In genomic region chr1:95002657-95003432, GRCh38 we compare ENCODE assay signal across 2 cellular contexts.
TF ChIP-seq lines count a peak whose summit lies in the region.

No MANE protein-coding gene starts in this region.

TF ChIP-seq in GM23338, 12 proteins besides CTCF, POLR2A, EP300 and RAD21 (continued from another document):
- TF ChIP-seq, protein P1, sequence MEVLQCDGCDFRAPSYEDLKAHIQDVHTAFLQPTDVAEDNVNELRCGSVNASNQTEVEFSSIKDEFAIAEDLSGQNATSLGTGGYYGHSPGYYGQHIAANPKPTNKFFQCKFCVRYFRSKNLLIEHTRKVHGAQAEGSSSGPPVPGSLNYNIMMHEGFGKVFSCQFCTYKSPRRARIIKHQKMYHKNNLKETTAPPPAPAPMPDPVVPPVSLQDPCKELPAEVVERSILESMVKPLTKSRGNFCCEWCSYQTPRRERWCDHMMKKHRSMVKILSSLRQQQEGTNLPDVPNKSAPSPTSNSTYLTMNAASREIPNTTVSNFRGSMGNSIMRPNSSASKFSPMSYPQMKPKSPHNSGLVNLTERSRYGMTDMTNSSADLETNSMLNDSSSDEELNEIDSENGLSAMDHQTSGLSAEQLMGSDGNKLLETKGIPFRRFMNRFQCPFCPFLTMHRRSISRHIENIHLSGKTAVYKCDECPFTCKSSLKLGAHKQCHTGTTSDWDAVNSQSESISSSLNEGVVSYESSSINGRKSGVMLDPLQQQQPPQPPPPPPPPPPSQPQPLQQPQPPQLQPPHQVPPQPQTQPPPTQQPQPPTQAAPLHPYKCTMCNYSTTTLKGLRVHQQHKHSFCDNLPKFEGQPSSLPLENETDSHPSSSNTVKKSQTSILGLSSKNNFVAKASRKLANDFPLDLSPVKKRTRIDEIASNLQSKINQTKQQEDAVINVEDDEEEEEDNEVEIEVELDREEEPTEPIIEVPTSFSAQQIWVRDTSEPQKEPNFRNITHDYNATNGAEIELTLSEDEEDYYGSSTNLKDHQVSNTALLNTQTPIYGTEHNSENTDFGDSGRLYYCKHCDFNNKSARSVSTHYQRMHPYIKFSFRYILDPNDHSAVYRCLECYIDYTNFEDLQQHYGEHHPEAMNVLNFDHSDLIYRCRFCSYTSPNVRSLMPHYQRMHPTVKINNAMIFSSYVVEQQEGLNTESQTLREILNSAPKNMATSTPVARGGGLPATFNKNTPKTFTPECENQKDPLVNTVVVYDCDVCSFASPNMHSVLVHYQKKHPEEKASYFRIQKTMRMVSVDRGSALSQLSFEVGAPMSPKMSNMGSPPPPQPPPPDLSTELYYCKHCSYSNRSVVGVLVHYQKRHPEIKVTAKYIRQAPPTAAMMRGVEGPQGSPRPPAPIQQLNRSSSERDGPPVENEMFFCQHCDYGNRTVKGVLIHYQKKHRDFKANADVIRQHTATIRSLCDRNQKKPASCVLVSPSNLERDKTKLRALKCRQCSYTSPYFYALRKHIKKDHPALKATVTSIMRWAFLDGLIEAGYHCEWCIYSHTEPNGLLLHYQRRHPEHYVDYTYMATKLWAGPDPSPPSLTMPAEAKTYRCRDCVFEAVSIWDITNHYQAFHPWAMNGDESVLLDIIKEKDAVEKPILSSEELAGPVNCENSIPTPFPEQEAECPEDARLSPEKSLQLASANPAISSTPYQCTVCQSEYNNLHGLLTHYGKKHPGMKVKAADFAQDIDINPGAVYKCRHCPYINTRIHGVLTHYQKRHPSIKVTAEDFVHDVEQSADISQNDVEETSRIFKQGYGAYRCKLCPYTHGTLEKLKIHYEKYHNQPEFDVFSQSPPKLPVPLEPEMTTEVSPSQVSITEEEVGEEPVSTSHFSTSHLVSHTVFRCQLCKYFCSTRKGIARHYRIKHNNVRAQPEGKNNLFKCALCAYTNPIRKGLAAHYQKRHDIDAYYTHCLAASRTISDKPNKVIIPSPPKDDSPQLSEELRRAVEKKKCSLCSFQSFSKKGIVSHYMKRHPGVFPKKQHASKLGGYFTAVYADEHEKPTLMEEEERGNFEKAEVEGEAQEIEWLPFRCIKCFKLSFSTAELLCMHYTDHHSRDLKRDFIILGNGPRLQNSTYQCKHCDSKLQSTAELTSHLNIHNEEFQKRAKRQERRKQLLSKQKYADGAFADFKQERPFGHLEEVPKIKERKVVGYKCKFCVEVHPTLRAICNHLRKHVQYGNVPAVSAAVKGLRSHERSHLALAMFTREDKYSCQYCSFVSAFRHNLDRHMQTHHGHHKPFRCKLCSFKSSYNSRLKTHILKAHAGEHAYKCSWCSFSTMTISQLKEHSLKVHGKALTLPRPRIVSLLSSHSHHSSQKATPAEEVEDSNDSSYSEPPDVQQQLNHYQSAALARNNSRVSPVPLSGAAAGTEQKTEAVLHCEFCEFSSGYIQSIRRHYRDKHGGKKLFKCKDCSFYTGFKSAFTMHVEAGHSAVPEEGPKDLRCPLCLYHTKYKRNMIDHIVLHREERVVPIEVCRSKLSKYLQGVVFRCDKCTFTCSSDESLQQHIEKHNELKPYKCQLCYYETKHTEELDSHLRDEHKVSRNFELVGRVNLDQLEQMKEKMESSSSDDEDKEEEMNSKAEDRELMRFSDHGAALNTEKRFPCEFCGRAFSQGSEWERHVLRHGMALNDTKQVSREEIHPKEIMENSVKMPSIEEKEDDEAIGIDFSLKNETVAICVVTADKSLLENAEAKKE (CRISPR knock-in tag; IDR thresholded peaks at IDR 0.05): no peak
- no peak for TF ChIP-seq NANOG (IDR thresholded peaks at IDR 0.05; ENCODE audit: borderline replicate concordance)
- TF ChIP-seq ETS1 (IDR thresholded peaks at IDR 0.05): no peak
- TF ChIP-seq, protein P2, sequence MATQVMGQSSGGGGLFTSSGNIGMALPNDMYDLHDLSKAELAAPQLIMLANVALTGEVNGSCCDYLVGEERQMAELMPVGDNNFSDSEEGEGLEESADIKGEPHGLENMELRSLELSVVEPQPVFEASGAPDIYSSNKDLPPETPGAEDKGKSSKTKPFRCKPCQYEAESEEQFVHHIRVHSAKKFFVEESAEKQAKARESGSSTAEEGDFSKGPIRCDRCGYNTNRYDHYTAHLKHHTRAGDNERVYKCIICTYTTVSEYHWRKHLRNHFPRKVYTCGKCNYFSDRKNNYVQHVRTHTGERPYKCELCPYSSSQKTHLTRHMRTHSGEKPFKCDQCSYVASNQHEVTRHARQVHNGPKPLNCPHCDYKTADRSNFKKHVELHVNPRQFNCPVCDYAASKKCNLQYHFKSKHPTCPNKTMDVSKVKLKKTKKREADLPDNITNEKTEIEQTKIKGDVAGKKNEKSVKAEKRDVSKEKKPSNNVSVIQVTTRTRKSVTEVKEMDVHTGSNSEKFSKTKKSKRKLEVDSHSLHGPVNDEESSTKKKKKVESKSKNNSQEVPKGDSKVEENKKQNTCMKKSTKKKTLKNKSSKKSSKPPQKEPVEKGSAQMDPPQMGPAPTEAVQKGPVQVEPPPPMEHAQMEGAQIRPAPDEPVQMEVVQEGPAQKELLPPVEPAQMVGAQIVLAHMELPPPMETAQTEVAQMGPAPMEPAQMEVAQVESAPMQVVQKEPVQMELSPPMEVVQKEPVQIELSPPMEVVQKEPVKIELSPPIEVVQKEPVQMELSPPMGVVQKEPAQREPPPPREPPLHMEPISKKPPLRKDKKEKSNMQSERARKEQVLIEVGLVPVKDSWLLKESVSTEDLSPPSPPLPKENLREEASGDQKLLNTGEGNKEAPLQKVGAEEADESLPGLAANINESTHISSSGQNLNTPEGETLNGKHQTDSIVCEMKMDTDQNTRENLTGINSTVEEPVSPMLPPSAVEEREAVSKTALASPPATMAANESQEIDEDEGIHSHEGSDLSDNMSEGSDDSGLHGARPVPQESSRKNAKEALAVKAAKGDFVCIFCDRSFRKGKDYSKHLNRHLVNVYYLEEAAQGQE (IDR thresholded peaks at IDR 0.05; ENCODE audit: unreplicated experiment): no peak
- TF ChIP-seq ZNF331 (CRISPR knock-in tag; IDR thresholded peaks at IDR 0.05; ENCODE audit: low read depth): no peak
- TF ChIP-seq ZNF114 (CRISPR knock-in tag; IDR thresholded peaks at IDR 0.05): no peak
- TF ChIP-seq POLR2AphosphoS5 (IDR thresholded peaks at IDR 0.05; ENCODE audit: low read depth): no peak

TF ChIP-seq in SK-N-SH, 30 proteins besides CTCF, POLR2A, EP300 and RAD21 (continued from another document):
- TF ChIP-seq, protein P2 (IDR thresholded peaks at IDR 0.05; ENCODE audit: low read depth, low read length): no peak
- TF ChIP-seq TAF1 (IDR thresholded peaks at IDR 0.05; ENCODE audit: borderline replicate concordance, low read depth, low read length): no peak
- TF ChIP-seq, protein P3, sequence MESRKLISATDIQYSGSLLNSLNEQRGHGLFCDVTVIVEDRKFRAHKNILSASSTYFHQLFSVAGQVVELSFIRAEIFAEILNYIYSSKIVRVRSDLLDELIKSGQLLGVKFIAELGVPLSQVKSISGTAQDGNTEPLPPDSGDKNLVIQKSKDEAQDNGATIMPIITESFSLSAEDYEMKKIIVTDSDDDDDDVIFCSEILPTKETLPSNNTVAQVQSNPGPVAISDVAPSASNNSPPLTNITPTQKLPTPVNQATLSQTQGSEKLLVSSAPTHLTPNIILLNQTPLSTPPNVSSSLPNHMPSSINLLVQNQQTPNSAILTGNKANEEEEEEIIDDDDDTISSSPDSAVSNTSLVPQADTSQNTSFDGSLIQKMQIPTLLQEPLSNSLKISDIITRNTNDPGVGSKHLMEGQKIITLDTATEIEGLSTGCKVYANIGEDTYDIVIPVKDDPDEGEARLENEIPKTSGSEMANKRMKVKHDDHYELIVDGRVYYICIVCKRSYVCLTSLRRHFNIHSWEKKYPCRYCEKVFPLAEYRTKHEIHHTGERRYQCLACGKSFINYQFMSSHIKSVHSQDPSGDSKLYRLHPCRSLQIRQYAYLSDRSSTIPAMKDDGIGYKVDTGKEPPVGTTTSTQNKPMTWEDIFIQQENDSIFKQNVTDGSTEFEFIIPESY (IDR thresholded peaks at IDR 0.05; ENCODE audit: borderline replicate concordance, low read depth): no peak
- peak; percentile 50 for TF ChIP-seq NFIC (IDR thresholded peaks at IDR 0.05; ENCODE audit: borderline replicate concordance)
- TF ChIP-seq MXI1 (IDR thresholded peaks at IDR 0.05; ENCODE audit: low read depth, low read length): peak; percentile 67
- TF ChIP-seq TCF12 (IDR thresholded peaks at IDR 0.05): peak; percentile 52; the same call in 1 of the 2 replicates
- TF ChIP-seq NRF1 (IDR thresholded peaks at IDR 0.05; ENCODE audit: low read depth, low read length): no peak
- TF ChIP-seq ELF1 (IDR thresholded peaks at IDR 0.05): no peak
- TF ChIP-seq, protein P4, sequence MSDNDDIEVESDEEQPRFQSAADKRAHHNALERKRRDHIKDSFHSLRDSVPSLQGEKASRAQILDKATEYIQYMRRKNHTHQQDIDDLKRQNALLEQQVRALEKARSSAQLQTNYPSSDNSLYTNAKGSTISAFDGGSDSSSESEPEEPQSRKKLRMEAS (IDR thresholded peaks at IDR 0.05; ENCODE audit: low read depth): peak; percentile 80; the same call in 1 of the 2 replicates
- no peak for TF ChIP-seq SMC3 (IDR thresholded peaks at IDR 0.05; ENCODE audit: low read depth, low read length)
- TF ChIP-seq TEAD4 (IDR thresholded peaks at IDR 0.05; ENCODE audit: borderline replicate concordance, insufficient read depth): no peak
- TF ChIP-seq, protein P5, sequence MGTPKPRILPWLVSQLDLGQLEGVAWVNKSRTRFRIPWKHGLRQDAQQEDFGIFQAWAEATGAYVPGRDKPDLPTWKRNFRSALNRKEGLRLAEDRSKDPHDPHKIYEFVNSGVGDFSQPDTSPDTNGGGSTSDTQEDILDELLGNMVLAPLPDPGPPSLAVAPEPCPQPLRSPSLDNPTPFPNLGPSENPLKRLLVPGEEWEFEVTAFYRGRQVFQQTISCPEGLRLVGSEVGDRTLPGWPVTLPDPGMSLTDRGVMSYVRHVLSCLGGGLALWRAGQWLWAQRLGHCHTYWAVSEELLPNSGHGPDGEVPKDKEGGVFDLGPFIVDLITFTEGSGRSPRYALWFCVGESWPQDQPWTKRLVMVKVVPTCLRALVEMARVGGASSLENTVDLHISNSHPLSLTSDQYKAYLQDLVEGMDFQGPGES (IDR thresholded peaks at IDR 0.05; ENCODE audit: low read depth, low read length): no peak
- TF ChIP-seq MEF2A (IDR thresholded peaks at IDR 0.05; ENCODE audit: borderline replicate concordance, low read depth): no peak
- TF ChIP-seq USF2 (IDR thresholded peaks at IDR 0.05; ENCODE audit: borderline replicate concordance, low read depth, low read length): no peak
- no peak for TF ChIP-seq YY1 (IDR thresholded peaks at IDR 0.05; ENCODE audit: low read depth)
- TF ChIP-seq POLR2AphosphoS5 (IDR thresholded peaks at IDR 0.05; ENCODE audit: low read depth, low read length): peak; percentile 46; the same call in 1 of the 2 replicates
- TF ChIP-seq GATA2 (CRISPR knock-in tag; IDR thresholded peaks at IDR 0.05): peak; percentile 63
- TF ChIP-seq RCOR1 (IDR thresholded peaks at IDR 0.05; ENCODE audit: low read length): peak; percentile 70; the same call in 1 of the 2 replicates
- TF ChIP-seq FOXJ3 (CRISPR knock-in tag; IDR thresholded peaks at IDR 0.05): no peak
- no peak for TF ChIP-seq EZH2phosphoT487 (IDR thresholded peaks at IDR 0.05; ENCODE audit: borderline replicate concordance, low read depth)
- 0 out of 2 replicates have a peak, but pooled peaks have one; percentile 16 for TF ChIP-seq RFX5 (IDR thresholded peaks at IDR 0.05; ENCODE audit: low read length)
- TF ChIP-seq, protein P6, sequence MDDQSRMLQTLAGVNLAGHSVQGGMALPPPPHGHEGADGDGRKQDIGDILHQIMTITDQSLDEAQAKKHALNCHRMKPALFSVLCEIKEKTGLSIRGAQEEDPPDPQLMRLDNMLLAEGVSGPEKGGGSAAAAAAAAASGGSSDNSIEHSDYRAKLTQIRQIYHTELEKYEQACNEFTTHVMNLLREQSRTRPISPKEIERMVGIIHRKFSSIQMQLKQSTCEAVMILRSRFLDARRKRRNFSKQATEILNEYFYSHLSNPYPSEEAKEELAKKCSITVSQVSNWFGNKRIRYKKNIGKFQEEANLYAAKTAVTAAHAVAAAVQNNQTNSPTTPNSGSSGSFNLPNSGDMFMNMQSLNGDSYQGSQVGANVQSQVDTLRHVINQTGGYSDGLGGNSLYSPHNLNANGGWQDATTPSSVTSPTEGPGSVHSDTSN (IDR thresholded peaks at IDR 0.05): no peak
- TF ChIP-seq FOXM1 (IDR thresholded peaks at IDR 0.05; ENCODE audit: low read depth): no peak
